Comparison of ENCODE assay signal across 27 cellular contexts in the genomic region with DNA sequence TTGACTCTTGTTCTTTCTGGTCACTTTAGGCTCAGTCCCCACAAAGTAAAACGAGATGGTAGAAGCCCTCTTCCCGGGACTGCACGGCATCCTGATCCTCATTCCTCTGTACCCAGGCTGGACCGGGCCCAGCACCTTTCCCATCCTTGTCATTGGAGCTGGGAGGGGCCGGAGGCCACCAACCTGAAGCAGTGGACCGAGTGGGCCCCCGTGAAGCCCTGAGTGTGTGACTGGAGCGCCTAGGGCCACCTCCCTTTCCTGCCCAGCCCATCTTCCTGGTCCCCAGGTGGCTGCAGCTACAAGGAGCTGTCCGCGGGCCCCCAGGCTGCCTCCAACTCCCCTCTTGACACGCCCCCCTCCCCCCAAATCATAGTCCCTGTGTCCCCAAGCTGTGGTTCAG. TPM values are rescaled to one million over a fixed set of nuclear protein-coding genes. Genes with fewer than 3 reads are reported as not detected.
DNase-seq lines count a peak whose midpoint lies in the region; ATAC-seq and TF ChIP-seq lines count a peak whose summit lies in the region.
"Had no signal": no experiment of that assay in that cellular context is flagged by ENCODE, and none has a peak within 500 bp of the region (broad histone marks: within the 10 kb centered on the region; RNA-seq: fewer than 3 reads in every experiment).

No MANE protein-coding gene starts in this region.

- H3K36me3 Mint-ChIP-seq in stimulated activated effector memory CD8-positive, alpha-beta T cell treated with anti-CD3 and anti-CD28 coated beads, Interleukin-12 subunit alpha, Interleukin-12 subunit beta, amount 100 ng/mL, for 72 hours: no peaks in the 10 kb centered on the region
- H3K36me3 Mint-ChIP-seq in type B pancreatic cell: no peaks in the 10 kb centered on the region
- H3K36me3 Mint-ChIP-seq: activated naive CD8-positive, alpha-beta T cell; CD4-positive, alpha-beta memory T cell; IgD-negative memory B cell; stimulated activated memory B cell treated with anti-CD40 and anti-IgM and Interleukin-4, amounts not matched to agents 10 μg/mL and 1 μg/mL and 100 μg/mL, for 72 hours had no signal

- peaks cover 7% of the 10 kb centered on the region for H3K27me3 Mint-ChIP-seq in type B pancreatic cell
- H3K27me3 Mint-ChIP-seq: activated naive CD8-positive, alpha-beta T cell; CD4-positive, alpha-beta memory T cell had no signal

- intact Hi-C loops in Right ventricle myocardium superior (cut with DNase I): no loop called here
- intact Hi-C loops in left ventricle myocardium superior (cut with micrococcal nuclease): no loop called here

- no peaks in the 10 kb centered on the region for H3K9me3 Mint-ChIP-seq in stimulated activated effector memory CD8-positive, alpha-beta T cell treated with anti-CD3 and anti-CD28 coated beads, Interleukin-12 subunit alpha, Interleukin-12 subunit beta, amount 100 ng/mL, for 72 hours
- H3K9me3 Mint-ChIP-seq in type B pancreatic cell: no peaks in the 10 kb centered on the region
- H3K9me3 Mint-ChIP-seq: activated B cell treated with CpG ODN at 0.5 μM for 24 hours; activated T-helper 2 cell treated with anti-CD3 and anti-CD28 coated beads, Interferon-gamma antibody, Interleukin-2, Interleukin-4, amounts not matched to agents 10 μg/mL and 5 μg/mL and 100 μg/mL, durations not matched to agents 14 hours and 24 hours and 36 hours; CD4-positive, alpha-beta memory T cell; effector memory CD8-positive, alpha-beta T cell; IgD-negative memory B cell; stimulated activated memory B cell treated with anti-CD40 and anti-IgM and Interleukin-4, amounts not matched to agents 10 μg/mL and 1 μg/mL and 100 μg/mL, for 72 hours had no signal

- no peaks in the 10 kb centered on the region for H3K4me1 ChIP-seq in foreskin keratinocyte

- peak; percentile 35 for DNase-seq in Right ventricle myocardium superior
- DNase-seq in left ventricle myocardium superior: no peak
- DNase-seq in stimulated activated effector memory CD8-positive, alpha-beta T cell treated with anti-CD3 and anti-CD28 coated beads, Interleukin-12 subunit alpha, Interleukin-12 subunit beta, amount 100 ng/mL, for 72 hours (ENCODE audit: low spot score in 2 of 2): no peak
- DNase-seq in foreskin keratinocyte: no peak
- DNase-seq in type B pancreatic cell (ENCODE audit: extremely low spot score, unreplicated experiment): no peak
- no peak for DNase-seq in NCI-H69 (lab: John Stamatoyannopoulos, UW)
- no peak for DNase-seq in activated T-cell treated with anti-CD3 and anti-CD28 coated beads for 4 hours
- DNase-seq: activated B cell treated with CpG ODN at 0.5 μM for 24 hours; activated CD4-positive, alpha-beta T cell treated with anti-CD3 and anti-CD28 coated beads, Interleukin-2, amount 50 U/mL, for 48 hours; activated CD8-positive, alpha-beta memory T cell treated with anti-CD3 and anti-CD28 coated beads, Interleukin-2, amount 50 U/mL, for 4 hours; CD4-positive, alpha-beta memory T cell; effector memory CD8-positive, alpha-beta T cell; EL; esophagus squamous epithelium; mammary epithelial cell; NCI-H1105 treated with DMSO at 0.1 percent for 48 hours; NCI-H2081; NCI-H446 treated with DMSO at 0.1 percent for 48 hours; SHP77 treated with DMSO at 0.1 percent for 48 hours; stimulated activated CD4-positive, alpha-beta T cell treated with anti-CD3 and anti-CD28 coated beads, Interleukin-2, amount 100 ng/mL, for 48 hours had no signal

- ATAC-seq in Right ventricle myocardium superior (ENCODE audit: poor library complexity): no peak
- ATAC-seq in left ventricle myocardium superior: no peak
- no peak for ATAC-seq in stimulated activated effector memory CD8-positive, alpha-beta T cell treated with anti-CD3 and anti-CD28 coated beads, Interleukin-12 subunit alpha, Interleukin-12 subunit beta, amount 100 ng/mL, for 72 hours
- no peak for ATAC-seq in foreskin keratinocyte
- ATAC-seq: effector memory CD8-positive, alpha-beta T cell; stimulated activated memory B cell treated with anti-CD40 and anti-IgM and Interleukin-4, amounts not matched to agents 10 μg/mL and 1 μg/mL and 100 μg/mL, for 72 hours had no signal

- no peak overlapping the region for H3K4me3 Mint-ChIP-seq in stimulated activated effector memory CD8-positive, alpha-beta T cell treated with anti-CD3 and anti-CD28 coated beads, Interleukin-12 subunit alpha, Interleukin-12 subunit beta, amount 100 ng/mL, for 72 hours
- H3K4me3 Mint-ChIP-seq in type B pancreatic cell: no peak overlapping the region
- H3K4me3 Mint-ChIP-seq: activated B cell treated with CpG ODN at 0.5 μM for 24 hours; activated naive CD8-positive, alpha-beta T cell; CD4-positive, alpha-beta memory T cell; effector memory CD8-positive, alpha-beta T cell; stimulated activated memory B cell treated with anti-CD40 and anti-IgM and Interleukin-4, amounts not matched to agents 10 μg/mL and 1 μg/mL and 100 μg/mL, for 72 hours had no signal

- peaks cover 14% of the 10 kb centered on the region for H3K4me1 Mint-ChIP-seq in stimulated activated effector memory CD8-positive, alpha-beta T cell treated with anti-CD3 and anti-CD28 coated beads, Interleukin-12 subunit alpha, Interleukin-12 subunit beta, amount 100 ng/mL, for 72 hours
- H3K4me1 Mint-ChIP-seq in type B pancreatic cell (ENCODE audit: unreplicated experiment): peaks cover 16% of the 10 kb centered on the region

- H3K27ac ChIP-seq in layer of hippocampus (ENCODE audit: low read depth, low read length) (peak overlapping the region; percentile 75), foreskin keratinocyte (no peak overlapping the region)
- H3K27ac ChIP-seq: neutrophil had no signal

- no peaks in the 10 kb centered on the region for H3K27me3 ChIP-seq in layer of hippocampus (ENCODE audit: control insufficient read depth, insufficient read depth, low read length)
- peaks cover 14% of the 10 kb centered on the region for H3K27me3 ChIP-seq in foreskin keratinocyte

- peak overlapping the region; percentile 64 for H3K27ac Mint-ChIP-seq in stimulated activated effector memory CD8-positive, alpha-beta T cell treated with anti-CD3 and anti-CD28 coated beads, Interleukin-12 subunit alpha, Interleukin-12 subunit beta, amount 100 ng/mL, for 72 hours
- no peak overlapping the region for H3K27ac Mint-ChIP-seq in type B pancreatic cell
- H3K27ac Mint-ChIP-seq: activated B cell treated with CpG ODN at 0.5 μM for 24 hours; activated naive CD8-positive, alpha-beta T cell; activated T-helper 2 cell treated with anti-CD3 and anti-CD28 coated beads, Interferon-gamma antibody, Interleukin-2, Interleukin-4, amounts not matched to agents 10 μg/mL and 5 μg/mL and 100 μg/mL, durations not matched to agents 14 hours and 24 hours and 36 hours; CD4-positive, alpha-beta memory T cell; effector memory CD8-positive, alpha-beta T cell; IgD-negative memory B cell; stimulated activated memory B cell treated with anti-CD40 and anti-IgM and Interleukin-4, amounts not matched to agents 10 μg/mL and 1 μg/mL and 100 μg/mL, for 72 hours had no signal

- TF ChIP-seq CTCF in foreskin keratinocyte (conservative IDR thresholded peaks at IDR 0.05): no peak
- no peak for TF ChIP-seq CTCF in type B pancreatic cell (conservative IDR thresholded peaks at IDR 0.05)

RNA-seq across cellular contexts. Expression of a gene that starts 17.1 kb away (rescaled TPM):
- total RNA-seq in Right ventricle myocardium superior (1.7 TPM), left ventricle myocardium superior (1.9 TPM), foreskin keratinocyte (not detected in 2 replicates), type B pancreatic cell (ENCODE audit: low replicate concordance) (0.43 TPM in 1 of 2 replicates, not detected in the other)
- not detected in 2 replicates for polyA plus RNA-seq in foreskin keratinocyte
- total RNA-seq: A172, mammary epithelial cell had no signal
- polyA plus RNA-seq: mammary epithelial cell had no signal

RNA-seq across cellular contexts. Expression of a gene that starts 17.4 kb away (rescaled TPM):
- total RNA-seq in Right ventricle myocardium superior: 30.5 TPM
- 34.4 TPM for total RNA-seq in left ventricle myocardium superior
- total RNA-seq in foreskin keratinocyte: 9.3 and 17.6 TPM in 2 replicates
- 12.2 and 19.2 TPM in 2 replicates for polyA plus RNA-seq in foreskin keratinocyte
- 52.0 and 64.3 TPM in 2 replicates for total RNA-seq in type B pancreatic cell (ENCODE audit: low replicate concordance)
- total RNA-seq: CD4-positive, alpha-beta memory T cell had no signal
- polyA plus RNA-seq: CD4-positive, alpha-beta memory T cell had no signal
